ENCODE assay signal across 1 cellular context in the genomic region with DNA sequence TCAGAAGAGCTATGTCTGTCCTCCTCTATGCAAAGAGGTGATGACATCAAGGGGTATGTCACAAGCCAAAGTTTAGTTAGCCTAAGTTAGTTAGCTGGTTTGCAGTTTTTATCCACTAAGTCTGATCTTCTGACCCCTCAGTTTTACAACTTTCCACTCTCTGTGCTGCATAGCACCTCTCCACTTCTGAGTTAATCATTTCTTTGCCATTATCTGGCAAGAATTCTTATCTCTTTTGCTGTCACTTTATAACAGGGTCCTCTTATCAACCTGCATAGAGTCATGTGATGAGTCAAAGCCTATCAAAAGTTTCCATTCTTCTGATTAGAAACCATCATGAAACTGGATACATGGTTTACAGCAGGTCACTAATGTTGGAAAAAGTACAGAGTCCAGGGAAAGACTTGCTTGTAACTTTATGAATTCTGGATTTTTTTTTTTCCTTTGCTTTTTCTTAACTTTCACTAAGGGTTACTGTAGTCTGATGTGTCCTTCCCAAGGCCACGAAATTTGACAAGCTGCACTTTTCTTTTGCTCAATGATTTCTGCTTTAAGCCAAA.
TF ChIP-seq lines count a peak whose summit lies in the region.

A gene (plus strand): TSS at position 447 of the 560 bp plus-strand sequence. CDS start 138 bp downstream, outside the sequence.

TF ChIP-seq in K562, 482 proteins besides CTCF, POLR2A, EP300 and RAD21:
- TF ChIP-seq, protein P1, sequence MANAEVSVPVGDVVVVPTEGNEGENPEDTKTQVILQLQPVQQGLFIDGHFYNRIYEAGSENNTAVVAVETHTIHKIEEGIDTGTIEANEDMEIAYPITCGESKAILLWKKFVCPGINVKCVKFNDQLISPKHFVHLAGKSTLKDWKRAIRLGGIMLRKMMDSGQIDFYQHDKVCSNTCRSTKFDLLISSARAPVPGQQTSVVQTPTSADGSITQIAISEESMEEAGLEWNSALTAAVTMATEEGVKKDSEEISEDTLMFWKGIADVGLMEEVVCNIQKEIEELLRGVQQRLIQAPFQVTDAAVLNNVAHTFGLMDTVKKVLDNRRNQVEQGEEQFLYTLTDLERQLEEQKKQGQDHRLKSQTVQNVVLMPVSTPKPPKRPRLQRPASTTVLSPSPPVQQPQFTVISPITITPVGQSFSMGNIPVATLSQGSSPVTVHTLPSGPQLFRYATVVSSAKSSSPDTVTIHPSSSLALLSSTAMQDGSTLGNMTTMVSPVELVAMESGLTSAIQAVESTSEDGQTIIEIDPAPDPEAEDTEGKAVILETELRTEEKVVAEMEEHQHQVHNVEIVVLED (CRISPR knock-in tag; IDR thresholded peaks at IDR 0.05), result no peak
- TF ChIP-seq, protein P2, sequence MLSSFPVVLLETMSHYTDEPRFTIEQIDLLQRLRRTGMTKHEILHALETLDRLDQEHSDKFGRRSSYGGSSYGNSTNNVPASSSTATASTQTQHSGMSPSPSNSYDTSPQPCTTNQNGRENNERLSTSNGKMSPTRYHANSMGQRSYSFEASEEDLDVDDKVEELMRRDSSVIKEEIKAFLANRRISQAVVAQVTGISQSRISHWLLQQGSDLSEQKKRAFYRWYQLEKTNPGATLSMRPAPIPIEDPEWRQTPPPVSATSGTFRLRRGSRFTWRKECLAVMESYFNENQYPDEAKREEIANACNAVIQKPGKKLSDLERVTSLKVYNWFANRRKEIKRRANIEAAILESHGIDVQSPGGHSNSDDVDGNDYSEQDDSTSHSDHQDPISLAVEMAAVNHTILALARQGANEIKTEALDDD (IDR thresholded peaks at IDR 0.05), result peak; percentile 58
- TF ChIP-seq, protein P3, sequence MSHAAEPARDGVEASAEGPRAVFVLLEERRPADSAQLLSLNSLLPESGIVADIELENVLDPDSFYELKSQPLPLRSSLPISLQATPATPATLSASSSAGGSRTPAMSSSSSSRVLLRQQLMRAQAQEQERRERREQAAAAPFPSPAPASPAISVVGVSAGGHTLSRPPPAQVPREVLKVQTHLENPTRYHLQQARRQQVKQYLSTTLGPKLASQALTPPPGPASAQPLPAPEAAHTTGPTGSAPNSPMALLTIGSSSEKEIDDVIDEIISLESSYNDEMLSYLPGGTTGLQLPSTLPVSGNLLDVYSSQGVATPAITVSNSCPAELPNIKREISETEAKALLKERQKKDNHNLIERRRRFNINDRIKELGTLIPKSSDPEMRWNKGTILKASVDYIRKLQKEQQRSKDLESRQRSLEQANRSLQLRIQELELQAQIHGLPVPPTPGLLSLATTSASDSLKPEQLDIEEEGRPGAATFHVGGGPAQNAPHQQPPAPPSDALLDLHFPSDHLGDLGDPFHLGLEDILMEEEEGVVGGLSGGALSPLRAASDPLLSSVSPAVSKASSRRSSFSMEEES (CRISPR knock-in tag; IDR thresholded peaks at IDR 0.05), result peak; percentile 75
- TF ChIP-seq, protein P4, sequence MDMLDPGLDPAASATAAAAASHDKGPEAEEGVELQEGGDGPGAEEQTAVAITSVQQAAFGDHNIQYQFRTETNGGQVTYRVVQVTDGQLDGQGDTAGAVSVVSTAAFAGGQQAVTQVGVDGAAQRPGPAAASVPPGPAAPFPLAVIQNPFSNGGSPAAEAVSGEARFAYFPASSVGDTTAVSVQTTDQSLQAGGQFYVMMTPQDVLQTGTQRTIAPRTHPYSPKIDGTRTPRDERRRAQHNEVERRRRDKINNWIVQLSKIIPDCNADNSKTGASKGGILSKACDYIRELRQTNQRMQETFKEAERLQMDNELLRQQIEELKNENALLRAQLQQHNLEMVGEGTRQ (CRISPR knock-in tag; IDR thresholded peaks at IDR 0.05), result 0 out of 2 replicates have a peak, but pooled peaks have one; percentile 27
- TF ChIP-seq TRIM28 (IDR thresholded peaks at IDR 0.05), result no peak
